7 cellular contexts compared by ENCODE assay signal in genomic region chr16:47695746-47696145, GRCh38.
"Had no signal": no experiment of that assay in that cellular context is flagged by ENCODE, and none has a peak within 500 bp of the region (broad histone marks: within the 10 kb centered on the region; RNA-seq: fewer than 3 reads in every experiment).

No MANE protein-coding gene starts in this region.

- H3K4me3 ChIP-seq: GM23338, K562 had no signal

- H3K9me3 Mint-ChIP-seq: GM23338, H9 had no signal

- FAIRE-seq: H1, HTR-8/SVneo, K562 had no signal

- H2AFZ ChIP-seq: GM23338 had no signal

- H3K4me3 Mint-ChIP-seq: GM23338, H9 had no signal

- H3K4me2 ChIP-seq: GM23338 had no signal

- DNase-seq: H9, HCEC 1CT, IMR-90 had no signal

- ATAC-seq: GM23338, K562 had no signal

- H3K27ac Mint-ChIP-seq: GM23338 had no signal
